1 cellular context compared by ENCODE assay signal in the genomic region with DNA sequence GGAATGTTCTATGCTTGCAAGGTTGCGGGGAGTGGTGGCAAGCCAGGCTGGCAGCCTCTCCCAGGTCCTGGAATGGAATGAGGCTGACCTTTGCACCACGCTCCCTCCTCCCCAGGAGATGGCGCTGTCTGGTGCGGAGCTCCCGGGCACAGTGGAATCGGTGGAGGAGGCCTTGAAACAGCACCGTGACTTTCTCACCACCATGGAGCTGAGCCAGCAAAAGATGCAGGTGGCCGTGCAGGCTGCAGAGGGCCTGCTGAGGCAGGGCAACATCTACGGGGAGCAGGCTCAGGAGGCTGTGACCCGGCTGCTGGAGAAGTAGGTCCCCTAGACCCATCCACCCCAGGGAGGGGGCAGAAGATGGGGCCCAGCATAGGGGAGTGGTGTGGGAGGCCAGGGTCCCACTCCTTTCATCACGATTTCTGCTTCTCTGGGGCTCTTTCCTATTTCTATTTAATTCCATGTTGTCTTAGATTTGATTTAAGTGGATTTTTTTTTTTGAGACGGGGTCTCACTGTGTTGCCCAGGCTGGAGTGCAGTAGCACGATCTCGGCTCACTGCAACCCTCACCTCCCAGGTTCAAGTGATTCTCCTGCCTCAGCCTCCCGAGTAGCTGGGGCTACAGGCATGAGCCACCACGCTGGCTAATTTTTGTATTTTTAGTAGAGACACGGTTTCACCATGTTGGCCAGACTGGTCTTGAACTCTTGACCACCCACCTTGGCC.
TF ChIP-seq lines count a peak whose summit lies in the region.

No MANE protein-coding gene starts in this region.

TF ChIP-seq in HepG2, 621 proteins besides CTCF, POLR2A, EP300 and RAD21 (continued from another document and continues in another):
- TF ChIP-seq, protein P1, sequence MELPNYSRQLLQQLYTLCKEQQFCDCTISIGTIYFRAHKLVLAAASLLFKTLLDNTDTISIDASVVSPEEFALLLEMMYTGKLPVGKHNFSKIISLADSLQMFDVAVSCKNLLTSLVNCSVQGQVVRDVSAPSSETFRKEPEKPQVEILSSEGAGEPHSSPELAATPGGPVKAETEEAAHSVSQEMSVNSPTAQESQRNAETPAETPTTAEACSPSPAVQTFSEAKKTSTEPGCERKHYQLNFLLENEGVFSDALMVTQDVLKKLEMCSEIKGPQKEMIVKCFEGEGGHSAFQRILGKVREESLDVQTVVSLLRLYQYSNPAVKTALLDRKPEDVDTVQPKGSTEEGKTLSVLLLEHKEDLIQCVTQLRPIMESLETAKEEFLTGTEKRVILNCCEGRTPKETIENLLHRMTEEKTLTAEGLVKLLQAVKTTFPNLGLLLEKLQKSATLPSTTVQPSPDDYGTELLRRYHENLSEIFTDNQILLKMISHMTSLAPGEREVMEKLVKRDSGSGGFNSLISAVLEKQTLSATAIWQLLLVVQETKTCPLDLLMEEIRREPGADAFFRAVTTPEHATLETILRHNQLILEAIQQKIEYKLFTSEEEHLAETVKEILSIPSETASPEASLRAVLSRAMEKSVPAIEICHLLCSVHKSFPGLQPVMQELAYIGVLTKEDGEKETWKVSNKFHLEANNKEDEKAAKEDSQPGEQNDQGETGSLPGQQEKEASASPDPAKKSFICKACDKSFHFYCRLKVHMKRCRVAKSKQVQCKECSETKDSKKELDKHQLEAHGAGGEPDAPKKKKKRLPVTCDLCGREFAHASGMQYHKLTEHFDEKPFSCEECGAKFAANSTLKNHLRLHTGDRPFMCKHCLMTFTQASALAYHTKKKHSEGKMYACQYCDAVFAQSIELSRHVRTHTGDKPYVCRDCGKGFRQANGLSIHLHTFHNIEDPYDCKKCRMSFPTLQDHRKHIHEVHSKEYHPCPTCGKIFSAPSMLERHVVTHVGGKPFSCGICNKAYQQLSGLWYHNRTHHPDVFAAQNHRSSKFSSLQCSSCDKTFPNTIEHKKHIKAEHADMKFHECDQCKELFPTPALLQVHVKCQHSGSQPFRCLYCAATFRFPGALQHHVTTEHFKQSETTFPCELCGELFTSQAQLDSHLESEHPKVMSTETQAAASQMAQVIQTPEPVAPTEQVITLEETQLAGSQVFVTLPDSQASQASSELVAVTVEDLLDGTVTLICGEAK (IDR thresholded peaks at IDR 0.05): no peak
- TF ChIP-seq, protein P1 (CRISPR knock-in tag; IDR thresholded peaks at IDR 0.05): no peak
- TF ChIP-seq MTF2 (CRISPR knock-in tag; IDR thresholded peaks at IDR 0.05; ENCODE audit: borderline replicate concordance) (no peak), SOX13 (IDR thresholded peaks at IDR 0.05) (no peak), SOX13 (CRISPR knock-in tag; conservative IDR thresholded peaks at IDR 0.05 in 1 of 2, IDR thresholded peaks at IDR 0.05 in 1 of 2) (0 out of 4 replicates have a peak, but pooled peaks of 1 of the 2 experiments have one; percentile 21), HNRNPH1 (optimal IDR thresholded peaks at IDR 0.05; ENCODE audit: low read depth, low read length) (no peak), MIXL1 (CRISPR knock-in tag; IDR thresholded peaks at IDR 0.05) (0 out of 2 replicates have a peak, but pooled peaks have one; percentile 40), ZNF724P (CRISPR knock-in tag; IDR thresholded peaks at IDR 0.05; ENCODE audit: borderline replicate concordance) (no peak), ZSCAN12 (CRISPR knock-in tag; IDR thresholded peaks at IDR 0.05) (no peak), ZNF274 (CRISPR knock-in tag; IDR thresholded peaks at IDR 0.05) (peak; percentile 30; the same call in 1 of the 2 replicates), SMC3 (IDR thresholded peaks at IDR 0.05; ENCODE audit: low read length) (peak; percentile 30; the same call in 1 of the 2 replicates), ZNF580 (CRISPR knock-in tag; IDR thresholded peaks at IDR 0.05; ENCODE audit: borderline replicate concordance, low read depth) (peak; percentile 69; the same call in 1 of the 2 replicates), MTERF4 (CRISPR knock-in tag; IDR thresholded peaks at IDR 0.05) (no peak), ELF3 (CRISPR knock-in tag; IDR thresholded peaks at IDR 0.05) (peak; percentile 37; the same call in 1 of the 2 replicates), HDAC2 (CRISPR knock-in tag; IDR thresholded peaks at IDR 0.05) (peak; percentile 35; the same call in 1 of the 2 replicates), IKZF5 (CRISPR knock-in tag; IDR thresholded peaks at IDR 0.05) (0 out of 2 replicates have a peak, but pooled peaks have one; percentile 17), NFIC (IDR thresholded peaks at IDR 0.05; ENCODE audit: low read length) (no peak), SALL1 (CRISPR knock-in tag; IDR thresholded peaks at IDR 0.05) (peak; percentile 59; the same call in 1 of the 2 replicates), NONO (IDR thresholded peaks at IDR 0.05) (no peak), NONO (CRISPR knock-in tag; conservative IDR thresholded peaks at IDR 0.05) (no peak), ZNF558 (CRISPR knock-in tag; IDR thresholded peaks at IDR 0.05; ENCODE audit: borderline replicate concordance) (no peak), ZFX (CRISPR knock-in tag; IDR thresholded peaks at IDR 0.05; ENCODE audit: low read depth) (peak; percentile 61; the same call in 1 of the 2 replicates), ZNF687 (CRISPR knock-in tag; IDR thresholded peaks at IDR 0.05) (peak; percentile 61), ATF4 (CRISPR knock-in tag; IDR thresholded peaks at IDR 0.05) (no peak), ZNF782 (CRISPR knock-in tag; IDR thresholded peaks at IDR 0.05; ENCODE audit: borderline replicate concordance) (no peak), YY1 (IDR thresholded peaks at IDR 0.05; ENCODE audit: insufficient read depth, insufficient replicate concordance, low read depth, low read length) (no peak), NPAS2 (CRISPR knock-in tag; IDR thresholded peaks at IDR 0.05; ENCODE audit: borderline replicate concordance) (no peak), ERF (CRISPR knock-in tag; IDR thresholded peaks at IDR 0.05) (0 out of 2 replicates have a peak, but pooled peaks have one; percentile 29), KDM5B (CRISPR knock-in tag; IDR thresholded peaks at IDR 0.05; ENCODE audit: borderline replicate concordance) (peak; percentile 56; the same call in 1 of the 2 replicates), ZNF33B (CRISPR knock-in tag; IDR thresholded peaks at IDR 0.05) (0 out of 2 replicates have a peak, but pooled peaks have one; percentile 45), ZFP90 (CRISPR knock-in tag; IDR thresholded peaks at IDR 0.05; ENCODE audit: borderline replicate concordance) (0 out of 2 replicates have a peak, but pooled peaks have one; percentile 29), ZNF883 (CRISPR knock-in tag; IDR thresholded peaks at IDR 0.05; ENCODE audit: not compliant biosample characterization) (peak; percentile 44), STAG1 (CRISPR knock-in tag; IDR thresholded peaks at IDR 0.05) (peak; percentile 58)
- TF ChIP-seq, protein P2, sequence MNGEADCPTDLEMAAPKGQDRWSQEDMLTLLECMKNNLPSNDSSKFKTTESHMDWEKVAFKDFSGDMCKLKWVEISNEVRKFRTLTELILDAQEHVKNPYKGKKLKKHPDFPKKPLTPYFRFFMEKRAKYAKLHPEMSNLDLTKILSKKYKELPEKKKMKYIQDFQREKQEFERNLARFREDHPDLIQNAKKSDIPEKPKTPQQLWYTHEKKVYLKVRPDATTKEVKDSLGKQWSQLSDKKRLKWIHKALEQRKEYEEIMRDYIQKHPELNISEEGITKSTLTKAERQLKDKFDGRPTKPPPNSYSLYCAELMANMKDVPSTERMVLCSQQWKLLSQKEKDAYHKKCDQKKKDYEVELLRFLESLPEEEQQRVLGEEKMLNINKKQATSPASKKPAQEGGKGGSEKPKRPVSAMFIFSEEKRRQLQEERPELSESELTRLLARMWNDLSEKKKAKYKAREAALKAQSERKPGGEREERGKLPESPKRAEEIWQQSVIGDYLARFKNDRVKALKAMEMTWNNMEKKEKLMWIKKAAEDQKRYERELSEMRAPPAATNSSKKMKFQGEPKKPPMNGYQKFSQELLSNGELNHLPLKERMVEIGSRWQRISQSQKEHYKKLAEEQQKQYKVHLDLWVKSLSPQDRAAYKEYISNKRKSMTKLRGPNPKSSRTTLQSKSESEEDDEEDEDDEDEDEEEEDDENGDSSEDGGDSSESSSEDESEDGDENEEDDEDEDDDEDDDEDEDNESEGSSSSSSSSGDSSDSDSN (CRISPR knock-in tag; IDR thresholded peaks at IDR 0.05): peak; percentile 44; the same call in 1 of the 2 replicates
